Comparison of ENCODE assay signal across 30 cellular contexts in the genomic region with DNA sequence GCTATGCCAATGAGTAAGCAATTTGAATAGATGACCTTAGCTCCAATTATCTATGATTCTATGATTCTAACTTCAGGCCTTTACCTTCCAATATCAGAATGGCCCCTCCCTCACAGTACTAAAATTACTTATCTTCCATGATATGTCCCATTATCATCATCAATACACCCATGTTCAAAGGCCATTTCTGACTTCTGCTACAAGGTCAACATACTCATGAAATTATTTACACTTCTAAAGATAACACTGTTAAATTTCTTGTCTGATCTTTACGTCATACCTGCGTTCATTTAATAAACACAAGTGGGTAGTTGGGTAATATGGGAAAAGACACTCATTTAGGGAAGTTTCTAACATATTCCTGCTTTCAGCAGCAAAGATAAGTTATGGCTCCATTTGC.
"Had no signal": no experiment of that assay in that cellular context is flagged by ENCODE, and none has a peak within 500 bp of the region (broad histone marks: within the 10 kb centered on the region; RNA-seq: fewer than 3 reads in every experiment).

No MANE protein-coding gene starts in this region.

- H3K36me3 ChIP-seq: heart left ventricle, left lung, ovary, prostate gland, sigmoid colon, suprapubic skin, thoracic aorta, tibial artery, upper lobe of right lung, uterus had no signal

- H3K4me2 ChIP-seq: smooth muscle cell had no signal

- H3K4me1 ChIP-seq: left lung, prostate gland, sigmoid colon, tibial artery, upper lobe of right lung, uterus had no signal

- DNase-seq: heart left ventricle; hypothalamus; kidney glomerular epithelial cell; left cardiac atrium; left lung; midbrain; mucosa of descending colon; naive thymus-derived CD4-positive, alpha-beta T cell; ovary; posterior cingulate gyrus; retina; right cardiac atrium; sigmoid colon; stimulated activated CD4-positive, alpha-beta T cell treated with anti-CD3 and anti-CD28 coated beads, Interleukin-1b, Interleukin-23, amount 100 ng/mL, for 48 hours; stimulated activated CD4-positive, alpha-beta T cell treated with anti-CD3 and anti-CD28 coated beads, Interleukin-2, amount 100 ng/mL, for 48 hours; stimulated activated CD4-positive, alpha-beta T cell treated with anti-CD3 and anti-CD28 coated beads, Interleukin-4, amount 100 ng/mL, for 4 hours; stimulated activated CD8-positive, alpha-beta memory T cell treated with anti-CD3 and anti-CD28 coated beads, Interleukin-4, amount 100 ng/mL, for 48 hours; stimulated activated naive B cell treated with anti-CD40 and anti-IgM and Interleukin-4, amounts not matched to agents 10 μg/mL and 1 μg/mL and 100 μg/mL, for 72 hours; tibial artery; trophoblast cell; upper lobe of right lung; uterus had no signal

- H3K27me3 ChIP-seq: heart left ventricle, left lung, ovary, sigmoid colon, suprapubic skin, tibial artery, upper lobe of right lung, uterus had no signal

- FAIRE-seq: keratinocyte had no signal

- H3K9me3 ChIP-seq: heart left ventricle, left lung, mucosa of descending colon, ovary, prostate gland, sigmoid colon, suprapubic skin, thoracic aorta, tibial artery, upper lobe of right lung, uterus had no signal

- H3K27ac ChIP-seq: heart left ventricle, ovary, prostate gland, sigmoid colon, suprapubic skin, thoracic aorta, tibial artery, upper lobe of right lung, uterus had no signal

- H3K27ac Mint-ChIP-seq: naive thymus-derived CD4-positive, alpha-beta T cell; natural killer cell treated with Interleukin-12 subunit alpha and Interleukin-12 subunit beta and Interleukin-15 and Interleukin-18, amount 100 ng/mL, for 72 hours; stimulated activated naive B cell treated with anti-CD40 and anti-IgM and Interleukin-4, amounts not matched to agents 10 μg/mL and 1 μg/mL and 100 μg/mL, for 72 hours; stimulated activated naive CD8-positive, alpha-beta T cell treated with anti-CD3 and anti-CD28 coated beads, Interleukin-15, Interleukin-2, amounts not matched to agents 100 ng/mL and 50 ng/mL, for 24 hours had no signal

- H3K9me3 Mint-ChIP-seq: naive thymus-derived CD4-positive, alpha-beta T cell; natural killer cell treated with Interleukin-12 subunit alpha and Interleukin-12 subunit beta and Interleukin-15 and Interleukin-18, amount 100 ng/mL, for 72 hours; stimulated activated naive B cell treated with anti-CD40 and anti-IgM and Interleukin-4, amounts not matched to agents 10 μg/mL and 1 μg/mL and 100 μg/mL, for 72 hours; stimulated activated naive CD8-positive, alpha-beta T cell treated with anti-CD3 and anti-CD28 coated beads, Interleukin-15, Interleukin-2, amounts not matched to agents 100 ng/mL and 50 ng/mL, for 24 hours had no signal

- H3K4me3 Mint-ChIP-seq: naive thymus-derived CD4-positive, alpha-beta T cell; natural killer cell treated with Interleukin-12 subunit alpha and Interleukin-12 subunit beta and Interleukin-15 and Interleukin-18, amount 100 ng/mL, for 72 hours; stimulated activated naive B cell treated with anti-CD40 and anti-IgM and Interleukin-4, amounts not matched to agents 10 μg/mL and 1 μg/mL and 100 μg/mL, for 72 hours; stimulated activated naive CD8-positive, alpha-beta T cell treated with anti-CD3 and anti-CD28 coated beads, Interleukin-15, Interleukin-2, amounts not matched to agents 100 ng/mL and 50 ng/mL, for 24 hours had no signal

- ATAC-seq: heart left ventricle; left cardiac atrium; mucosa of descending colon; naive thymus-derived CD4-positive, alpha-beta T cell; natural killer cell treated with Interleukin-12 subunit alpha and Interleukin-12 subunit beta and Interleukin-15 and Interleukin-18, amount 100 ng/mL, for 72 hours; right cardiac atrium; stimulated activated naive B cell treated with anti-CD40 and anti-IgM and Interleukin-4, amounts not matched to agents 10 μg/mL and 1 μg/mL and 100 μg/mL, for 72 hours had no signal

- H3K4me3 ChIP-seq: heart left ventricle, left lung, lung, mucosa of descending colon, ovary, prostate gland, sigmoid colon, smooth muscle cell, suprapubic skin, thoracic aorta, tibial artery, upper lobe of right lung, uterus had no signal

- H3K27me3 Mint-ChIP-seq: naive thymus-derived CD4-positive, alpha-beta T cell; stimulated activated naive B cell treated with anti-CD40 and anti-IgM and Interleukin-4, amounts not matched to agents 10 μg/mL and 1 μg/mL and 100 μg/mL, for 72 hours; stimulated activated naive CD8-positive, alpha-beta T cell treated with anti-CD3 and anti-CD28 coated beads, Interleukin-15, Interleukin-2, amounts not matched to agents 100 ng/mL and 50 ng/mL, for 24 hours had no signal
